9 cellular contexts compared by ENCODE assay signal in genomic region chr5:10759111-10759510, GRCh38. TPM values are rescaled to one million over a fixed set of nuclear protein-coding genes. Genes with fewer than 3 reads are reported as not detected.
DNase-seq lines count a peak whose midpoint lies in the region; TF ChIP-seq lines count a peak whose summit lies in the region.
"Had no signal": no experiment of that assay in that cellular context is flagged by ENCODE, and none has a peak within 500 bp of the region (broad histone marks: within the 10 kb centered on the region; RNA-seq: fewer than 3 reads in every experiment).

No MANE protein-coding gene starts in this region.

- H3K36me3 Mint-ChIP-seq in activated CD4-positive, alpha-beta T cell treated with anti-CD3 and anti-CD28 coated beads, Interleukin-2, amount 10 ng/mL, durations not matched to agents 7 days and 5 days (ENCODE audit: low read depth), result peaks cover 39% of the 10 kb centered on the region
- H3K36me3 Mint-ChIP-seq in endodermal cell (ENCODE audit: low read depth), result peaks cover 23% of the 10 kb centered on the region

- POLR2A ChIA-PET in activated CD4-positive, alpha-beta T cell treated with anti-CD3 and anti-CD28 coated beads, Interleukin-2, amount 10 ng/mL, durations not matched to agents 7 days and 5 days (lab: Charles Lee), result no interaction called here

- no peak for TF ChIP-seq CTCF in SU-DHL-6 (IDR thresholded peaks at IDR 0.05; ENCODE audit: insufficient read depth, low read length, poor library complexity, severe bottlenecking)
- TF ChIP-seq CTCF in endodermal cell (conservative IDR thresholded peaks at IDR 0.05), result no peak
- TF ChIP-seq CTCF in smooth muscle cell (IDR thresholded peaks at IDR 0.05; ENCODE audit: borderline replicate concordance, insufficient read depth, poor library complexity, severe bottlenecking), result no peak

- H3K27me3 ChIP-seq in SU-DHL-6 (ENCODE audit: low read length) (no peaks in the 10 kb centered on the region), endodermal cell (ENCODE audit: control insufficient read depth, insufficient read depth, low read length, poor library complexity, severe bottlenecking) (no peaks in the 10 kb centered on the region), smooth muscle cell (ENCODE audit: low read depth) (no peaks in the 10 kb centered on the region)

- no peak overlapping the region for H3K27ac ChIP-seq in SU-DHL-6 (ENCODE audit: low read depth, low read length)
- H3K27ac ChIP-seq in endodermal cell (ENCODE audit: low read depth, low read length), result no peak overlapping the region
- H3K27ac ChIP-seq in smooth muscle cell (ENCODE audit: low read depth), result peak overlapping the region; percentile 62

- H4K20me1 ChIP-seq in SU-DHL-6 (ENCODE audit: low read depth, low read length), result no peaks in the 10 kb centered on the region
- H4K20me1 ChIP-seq in smooth muscle cell (ENCODE audit: low read depth), result peaks cover 55% of the 10 kb centered on the region

- no peaks in the 10 kb centered on the region for H3K9me2 ChIP-seq in SU-DHL-6 (replicated peaks; ENCODE audit: insufficient read depth, low read length)

- H3K79me2 ChIP-seq in SU-DHL-6 (ENCODE audit: insufficient read depth, low read length) (peaks cover 65% of the 10 kb centered on the region), smooth muscle cell (ENCODE audit: low read depth) (peaks cover 54% of the 10 kb centered on the region)

- H3K9me3 Mint-ChIP-seq in activated CD4-positive, alpha-beta T cell treated with anti-CD3 and anti-CD28 coated beads, Interleukin-2, amount 10 ng/mL, durations not matched to agents 7 days and 5 days, result peaks cover 3% of the 10 kb centered on the region
- no peaks in the 10 kb centered on the region for H3K9me3 Mint-ChIP-seq in endodermal cell

- H3K4me3 ChIP-seq in SU-DHL-6 (ENCODE audit: insufficient read depth, low read length, poor library complexity, severe bottlenecking) (no peak overlapping the region), endodermal cell (ENCODE audit: low read length) (peak overlapping the region; percentile 99), smooth muscle cell (peak overlapping the region; percentile 98)

- CTCF ChIA-PET in activated CD4-positive, alpha-beta T cell treated with anti-CD3 and anti-CD28 coated beads, Interleukin-2, amount 10 ng/mL, durations not matched to agents 7 days and 5 days (lab: Charles Lee), result interaction anchor here (1.2 kb wide), 1 partner anchor 24 kb away, joined by 3 read pairs; no protein-coding TSS in a partner anchor

- H3K27ac Mint-ChIP-seq in activated CD4-positive, alpha-beta T cell treated with anti-CD3 and anti-CD28 coated beads, Interleukin-2, amount 10 ng/mL, durations not matched to agents 7 days and 5 days, result no peak overlapping the region
- no peak overlapping the region for H3K27ac Mint-ChIP-seq in endodermal cell

- DNase-seq in activated CD4-positive, alpha-beta T cell treated with anti-CD3 and anti-CD28 coated beads, Interleukin-2, amount 10 ng/mL, durations not matched to agents 7 days and 5 days, result no peak
- DNase-seq in activated CD4-positive, alpha-beta T cell treated with anti-CD3 and anti-CD28 coated beads, Interleukin-2, amount 50 U/mL, for 48 hours, result no peak
- DNase-seq in endodermal cell, result no peak
- DNase-seq in smooth muscle cell (lab: John Stamatoyannopoulos, UW; ENCODE audit: unreplicated experiment), result no peak
- DNase-seq in NCI-H1417 treated with DMSO at 0.1 percent for 48 hours (lab: John Stamatoyannopoulos, UW), result no peak
- DNase-seq in superior temporal gyrus (ENCODE audit: extremely low spot score), result no peak
- no peak for DNase-seq in medulla oblongata (ENCODE audit: extremely low spot score)
- DNase-seq: ACHN had no signal

- H3K4me1 ChIP-seq in endodermal cell (ENCODE audit: control insufficient read depth, insufficient read depth, low read length), result no peaks in the 10 kb centered on the region
- H3K4me1 ChIP-seq in smooth muscle cell (ENCODE audit: low read depth), result peaks cover 11% of the 10 kb centered on the region

- H3K27me3 Mint-ChIP-seq in activated CD4-positive, alpha-beta T cell treated with anti-CD3 and anti-CD28 coated beads, Interleukin-2, amount 10 ng/mL, durations not matched to agents 7 days and 5 days, result no peaks in the 10 kb centered on the region
- peaks cover 5% of the 10 kb centered on the region for H3K27me3 Mint-ChIP-seq in endodermal cell (ENCODE audit: insufficient read depth)

- no peaks in the 10 kb centered on the region for H3K9me3 ChIP-seq in SU-DHL-6 (ENCODE audit: insufficient read depth, low read length)
- peaks cover 5% of the 10 kb centered on the region for H3K9me3 ChIP-seq in endodermal cell (ENCODE audit: control insufficient read depth, low read length)
- H3K9me3 ChIP-seq in smooth muscle cell (replicated peaks; ENCODE audit: low read depth), result no peaks in the 10 kb centered on the region

- 96 to 98% methylated on average over 3 to 6 of the region's 6 CpGs for WGBS in endodermal cell (ENCODE audit: insufficient coverage in 1 of 2, insufficient read length in 1 of 2), 2 experiments
- 96% methylated on average over 6 of the region's 6 CpGs for WGBS in smooth muscle cell (ENCODE audit: low lambda C conversion rate)

- H3K4me1 Mint-ChIP-seq in activated CD4-positive, alpha-beta T cell treated with anti-CD3 and anti-CD28 coated beads, Interleukin-2, amount 10 ng/mL, durations not matched to agents 7 days and 5 days, result peaks cover 61% of the 10 kb centered on the region
- H3K4me1 Mint-ChIP-seq in endodermal cell, result peaks cover 35% of the 10 kb centered on the region

- peak overlapping the region; percentile 62 for H3K4me3 Mint-ChIP-seq in activated CD4-positive, alpha-beta T cell treated with anti-CD3 and anti-CD28 coated beads, Interleukin-2, amount 10 ng/mL, durations not matched to agents 7 days and 5 days
- peak overlapping the region; percentile 84 for H3K4me3 Mint-ChIP-seq in endodermal cell

- H3K4me2 ChIP-seq in SU-DHL-6 (ENCODE audit: low read depth, low read length, poor library complexity, severe bottlenecking), result peak overlapping the region; percentile 68
- H3K4me2 ChIP-seq in smooth muscle cell, result peak overlapping the region; percentile 94

- no peak overlapping the region for H3K9ac ChIP-seq in SU-DHL-6 (ENCODE audit: low read length)
- H3K9ac ChIP-seq in endodermal cell (ENCODE audit: extremely low read depth, low read length, poor library complexity, severe bottlenecking), result no peak overlapping the region
- H3K9ac ChIP-seq in smooth muscle cell (ENCODE audit: low read depth), result no peak overlapping the region

- no peaks in the 10 kb centered on the region for H3K36me3 ChIP-seq in SU-DHL-6 (ENCODE audit: low read length)
- H3K36me3 ChIP-seq in endodermal cell (ENCODE audit: control insufficient read depth, insufficient read depth, low read length), result peaks cover 17% of the 10 kb centered on the region
- no peaks in the 10 kb centered on the region for H3K36me3 ChIP-seq in smooth muscle cell (ENCODE audit: low read depth)

- no peak overlapping the region for H2AFZ ChIP-seq in SU-DHL-6 (ENCODE audit: low read depth, low read length, severe bottlenecking)
- H2AFZ ChIP-seq in smooth muscle cell (ENCODE audit: low read depth), result no peak overlapping the region

- H3F3A ChIP-seq in SU-DHL-6 (ENCODE audit: insufficient read depth) (peaks cover 19% of the 10 kb centered on the region), smooth muscle cell (ENCODE audit: low read depth) (peaks cover 3% of the 10 kb centered on the region)

RNA-seq across cellular contexts. Expression of gene DAP, which starts 1.9 kb away (rescaled TPM):
- total RNA-seq in activated CD4-positive, alpha-beta T cell treated with anti-CD3 and anti-CD28 coated beads, Interleukin-2, amount 10 ng/mL, durations not matched to agents 7 days and 5 days, result 10 to 100 TPM; 60.5 to 64.8 TPM
- total RNA-seq in endodermal cell (100 to 1,000 TPM in 1 of 2 donors, 10 to 100 TPM in 1; 77.7 to 106 TPM), smooth muscle cell (52.3 and 63.7 TPM in 2 replicates)
- 88.4 TPM for polyA plus RNA-seq in endodermal cell (2013, experiment 1 of 2)
- polyA plus RNA-seq in endodermal cell (2013, experiment 2 of 2), result 88.4 TPM
- 160 and 190 TPM in 2 replicates for polyA plus RNA-seq in smooth muscle cell
